11 cellular contexts compared by ENCODE assay signal in genomic region chr17:44587339-44587738, GRCh38. TPM values are rescaled to one million over a fixed set of nuclear protein-coding genes. Genes with fewer than 3 reads are reported as not detected.
A peak's percentile ranks its signal among the peaks of the same experiment; 100 is the strongest.
DNase-seq lines count a peak whose midpoint lies in the region; ATAC-seq and TF ChIP-seq lines count a peak whose summit lies in the region.
"Had no signal": no experiment of that assay in that cellular context is flagged by ENCODE, and none has a peak within 500 bp of the region (broad histone marks: within the 10 kb centered on the region; RNA-seq: fewer than 3 reads in every experiment).

No MANE protein-coding gene starts in this region.

- ATAC-seq in left lung (peak; percentile 99), GM19463 (IDR thresholded peaks at IDR 0.05; ENCODE audit: unreplicated experiment) (no peak)

- H3K9me3 ChIP-seq in AG04450 (ENCODE audit: control insufficient read depth, insufficient read depth, low read length) = no peaks in the 10 kb centered on the region
- no peaks in the 10 kb centered on the region for H3K9me3 ChIP-seq in left lung

- no peaks in the 10 kb centered on the region for H3K27me3 ChIP-seq in AG04450 (ENCODE audit: control insufficient read depth, insufficient read depth, low read length)
- no peaks in the 10 kb centered on the region for H3K27me3 ChIP-seq in left lung

- POLR2A ChIA-PET in AG04450 (lab: Yijun Ruan, JAX) = interaction anchor here (0.6 to 1.6 kb wide), 7 partner anchors 12 to 54 kb away, joined by 3 to 9 read pairs (median 5); partner anchors contain the start of gene FZD2

- peak overlapping the region; percentile 59 for H3K27ac ChIP-seq in AG04450 (ENCODE audit: low read depth, low read length)
- peak overlapping the region in 1 of 2 donors; percentile 74 for H3K27ac ChIP-seq in left lung
- no peak overlapping the region for H3K27ac ChIP-seq in caudate nucleus (ENCODE audit: low read depth, low read length)

- DNase-seq in AG04450 (ENCODE audit: low read depth, low spot score) = peak; percentile 49
- DNase-seq in cerebellar cortex (ENCODE audit: low spot score) = peak; percentile 79
- DNase-seq in left lung = peak in 1 of 2 donors; percentile 74
- DNase-seq in T-helper 2 cell = no peak
- no peak for DNase-seq in caudate nucleus (lab: John Stamatoyannopoulos, UW)
- no peak for DNase-seq in activated naive CD4-positive, alpha-beta T cell (lab: John Stamatoyannopoulos, UW)
- DNase-seq: activated T-cell treated with anti-CD3 and anti-CD28 coated beads, Interleukin-2, amount 50 U/mL, for 24 hours; CD4-positive, CD25-positive, alpha-beta regulatory T cell; NCI-H1436 treated with DMSO at 0.1 percent for 48 hours had no signal

- no peaks in the 10 kb centered on the region for H3K36me3 ChIP-seq in left lung

- CTCF ChIA-PET in AG04450 (lab: Charles Lee) = interaction anchor here (1.1 kb wide), 1 partner anchor 50 kb away, joined by 3 read pairs; no protein-coding TSS in a partner anchor

- intact Hi-C loops in left lung (cut with DNase I) = no loop called here

- TF ChIP-seq RAD21 in Ishikawa (IDR thresholded peaks at IDR 0.05; ENCODE audit: low read depth) = no peak; the same call in 1 of the 2 replicates

- TF ChIP-seq EP300 in Ishikawa (IDR thresholded peaks at IDR 0.05; ENCODE audit: borderline replicate concordance) = peak; percentile 84; the same call in 1 of the 2 replicates

- no peak overlapping the region for H3K4me3 ChIP-seq in AG04450 (ENCODE audit: low read depth, low read length)
- H3K4me3 ChIP-seq in left lung = no peak overlapping the region

- no peaks in the 10 kb centered on the region for H3K4me1 ChIP-seq in left lung

- TF ChIP-seq CTCF in AG04450 (IDR thresholded peaks at IDR 0.05; ENCODE audit: low read depth, low read length) (no peak), left lung (IDR thresholded peaks at IDR 0.05) (no peak)

TF ChIP-seq in Ishikawa, 13 proteins besides CTCF, POLR2A, EP300 and RAD21:
- TF ChIP-seq MAX (IDR thresholded peaks at IDR 0.05) (peak; percentile 62), YY1 (IDR thresholded peaks at IDR 0.05; ENCODE audit: low read depth) (0 out of 2 replicates have a peak, but pooled peaks have one; percentile 29), USF1 (IDR thresholded peaks at IDR 0.05) (peak; percentile 45; the same call in 1 of the 2 replicates), FOXM1 (IDR thresholded peaks at IDR 0.05; ENCODE audit: borderline replicate concordance, low read depth) (no peak; the same call in 1 of the 2 replicates), NFIC (IDR thresholded peaks at IDR 0.05) (peak; percentile 19; the same call in 1 of the 2 replicates), CREB1 (IDR thresholded peaks at IDR 0.05; ENCODE audit: low read depth) (no peak), TAF1 (IDR thresholded peaks at IDR 0.05; ENCODE audit: low read depth) (peak; percentile 16; the same call in 1 of the 2 replicates), TEAD4 (IDR thresholded peaks at IDR 0.05) (peak; percentile 92), TCF12 (IDR thresholded peaks at IDR 0.05; ENCODE audit: low read depth) (peak; percentile 79), REST (IDR thresholded peaks at IDR 0.05; ENCODE audit: low read depth) (no peak)

RNA-seq across cellular contexts. Expression of gene FZD2, which starts 30.1 kb away (rescaled TPM):
- polyA plus RNA-seq in AG04450 (2011; rRNA removed) = 49.4 and 73.4 TPM in 2 replicates
- 78.2 and 94.9 TPM in 2 replicates for polyA minus RNA-seq in AG04450 (2011; rRNA and poly(A)+ RNA removed)
- 10 to 100 TPM in 1 of 2 donors, 1 to 10 TPM in 1; 9.8 to 12.1 TPM for total RNA-seq in left lung
- total RNA-seq: CD4-positive, CD25-positive, alpha-beta regulatory T cell had no signal
- polyA plus RNA-seq: CD4-positive, CD25-positive, alpha-beta regulatory T cell had no signal

Comparison
In these comparisons a context has a peak if more than half of its experiments do, and no peak if none do; other contexts are left out.
1. DNase-seq: peak in AG04450 (single experiment) and cerebellar cortex (single experiment); none in T-helper 2 cell (0 of 5), caudate nucleus (0 of 61) and activated naive CD4-positive, alpha-beta T cell (0 of 4).